9 cellular contexts compared by ENCODE assay signal in genomic region chr7:97004931-97005763, GRCh38. TPM values are rescaled to one million over a fixed set of nuclear protein-coding genes. Genes with fewer than 3 reads are reported as not detected.
DNase-seq lines count a peak whose midpoint lies in the region; ATAC-seq and TF ChIP-seq lines count a peak whose summit lies in the region.
"Had no signal": no experiment of that assay in that cellular context is flagged by ENCODE, and none has a peak within 500 bp of the region (broad histone marks: within the 10 kb centered on the region; RNA-seq: fewer than 3 reads in every experiment).

TSS of gene DLX6 (plus strand) at chr7:97005553. CDS start at chr7:97005978, 425 bp downstream.

- no peak within 1 kb of the TSS for H3K9ac ChIP-seq in neural progenitor cell

- H3K9me3 Mint-ChIP-seq in neural progenitor cell = peaks cover 3% of the 10 kb centered on the region

- TF ChIP-seq CTCF in epithelial cell of proximal tubule (conservative IDR thresholded peaks at IDR 0.05; ENCODE audit: low read depth, low read length) (no peak), neural progenitor cell (IDR thresholded peaks at IDR 0.05) (no peak)

- peak; percentile 96 for DNase-seq in ELF-1 (ENCODE audit: low read depth, low spot score)
- peak; percentile 98 for DNase-seq in NCI-H1092 (lab: John Stamatoyannopoulos, UW)
- peak; percentile 82 to 88 for DNase-seq in SW 1271 (lab: John Stamatoyannopoulos, UW)
- DNase-seq in epithelial cell of proximal tubule (ENCODE audit: low read depth) = no peak
- peak; percentile 95 for DNase-seq in neural progenitor cell (ENCODE audit: low spot score)
- no peak for DNase-seq in effector CD8-positive, alpha-beta T cell (lab: John Stamatoyannopoulos, UW)

- H3K27ac Mint-ChIP-seq in neural progenitor cell = no peak within 1 kb of the TSS

- H3K27me3 Mint-ChIP-seq in neural progenitor cell (ENCODE audit: insufficient read depth, low read depth) = peaks cover 89% of the 10 kb centered on the region

- no peaks in the 10 kb centered on the region for H3K36me3 ChIP-seq in neural progenitor cell

- H3K4me2 ChIP-seq in neural progenitor cell = peak within 1 kb of the TSS; percentile 84

- no peaks in the 10 kb centered on the region for H3K79me2 ChIP-seq in neural progenitor cell (ENCODE audit: low read depth)

- peaks cover 7% of the 10 kb centered on the region for H3K4me1 Mint-ChIP-seq in neural progenitor cell

- H3K9me3 ChIP-seq in neural progenitor cell (ENCODE audit: low read depth) = no peaks in the 10 kb centered on the region

- no peak within 1 kb of the TSS for H2AFZ ChIP-seq in neural progenitor cell (replicated peaks)

- H3F3A ChIP-seq in neural progenitor cell (ENCODE audit: low read depth) = peaks cover 56% of the 10 kb centered on the region

- H3K4me3 Mint-ChIP-seq in neural progenitor cell = peak within 1 kb of the TSS; percentile 88

- no peaks in the 10 kb centered on the region for H3K36me3 Mint-ChIP-seq in neural progenitor cell

- H3K4me3 ChIP-seq in epithelial cell of proximal tubule (ENCODE audit: low read depth, low read length) (peak within 1 kb of the TSS; percentile 29), neural progenitor cell (peak within 1 kb of the TSS; percentile 47)

- H4K20me1 ChIP-seq in neural progenitor cell (ENCODE audit: low read depth) = peaks cover 87% of the 10 kb centered on the region

- peaks cover 11% of the 10 kb centered on the region for H3K4me1 ChIP-seq in neural progenitor cell

- no peak within 1 kb of the TSS for H3K27ac ChIP-seq in neural progenitor cell

- no peak for ATAC-seq in GM18867 (IDR thresholded peaks at IDR 0.05; ENCODE audit: unreplicated experiment)
- ATAC-seq in GM21360 (IDR thresholded peaks at IDR 0.05; ENCODE audit: unreplicated experiment) = no peak

- H3K27me3 ChIP-seq in neural progenitor cell = peaks cover 100% of the 10 kb centered on the region

RNA-seq across cellular contexts. Expression of gene DLX6, which starts in this region (rescaled TPM):
- total RNA-seq in epithelial cell of proximal tubule (not detected in 2 replicates), neural progenitor cell (ENCODE audit: low replicate concordance) (0.19 TPM in 1 of 2 replicates, not detected in the other)
- total RNA-seq: T-helper 2 cell treated with Interferon-gamma antibody and Interleukin-4, amounts not matched to agents 100 ng/mL and 5 ng/mL, for 36 hours had no signal

Comparison
In these comparisons a context has a peak if more than half of its experiments do, and no peak if none do; other contexts are left out.
1. Peak in DNase-seq, H3K4me3 ChIP-seq and H3K4me2 ChIP-seq in neural progenitor cell; RNA of the gene not detected or under 1 TPM.
2. DNase-seq: peak in ELF-1 (single experiment), NCI-H1092 (single experiment) and SW 1271 (2 of 2); none in epithelial cell of proximal tubule (single experiment) and effector CD8-positive, alpha-beta T cell (single experiment).